ENCODE assay signal across 17 cellular contexts in the genomic region with DNA sequence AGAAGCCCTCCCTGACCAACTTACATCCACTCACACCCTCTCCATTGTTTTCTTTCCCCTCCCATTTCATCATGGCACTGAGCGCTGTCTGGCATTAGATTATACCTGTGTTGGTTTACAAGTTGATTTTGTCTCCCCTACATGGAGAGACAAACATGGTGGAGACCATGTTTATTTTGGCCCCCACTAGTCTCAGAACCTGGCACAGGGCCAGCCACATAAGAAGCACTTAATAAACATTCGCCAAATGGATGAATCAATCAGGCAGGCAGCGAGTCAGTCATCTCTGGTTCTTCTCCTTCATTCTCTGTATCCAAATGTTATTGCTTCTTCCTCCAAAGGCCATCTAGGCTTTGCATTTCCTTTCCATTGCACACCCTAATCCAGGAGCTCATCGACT.
DNase-seq lines count a peak whose midpoint lies in the region; ATAC-seq and FAIRE-seq lines count a peak whose summit lies in the region.
"Had no signal": no experiment of that assay in that cellular context is flagged by ENCODE, and none has a peak within 500 bp of the region (broad histone marks: within the 10 kb centered on the region; RNA-seq: fewer than 3 reads in every experiment).

No MANE protein-coding gene starts in this region.

- no peaks in the 10 kb centered on the region for H3K9me3 ChIP-seq in right cardiac atrium (ENCODE audit: control insufficient read depth, low read length)
- no peaks in the 10 kb centered on the region for H3K9me3 ChIP-seq in small intestine (ENCODE audit: control insufficient read depth, low read depth)
- H3K9me3 ChIP-seq: stomach had no signal

- H3K27ac Mint-ChIP-seq in activated naive CD4-positive, alpha-beta T cell treated with anti-CD3 and anti-CD28 coated beads, Interleukin-2, amount 50 U/mL, for 24 hours = peak overlapping the region; percentile 33
- H3K27ac Mint-ChIP-seq in activated naive CD4-positive, alpha-beta T cell treated with anti-CD3 and anti-CD28 coated beads for 36 hours = no peak overlapping the region
- peak overlapping the region; percentile 80 for H3K27ac Mint-ChIP-seq in stimulated activated effector memory CD8-positive, alpha-beta T cell treated with anti-CD3 and anti-CD28 coated beads, Interleukin-12 subunit alpha, Interleukin-12 subunit beta, amount 100 ng/mL, for 72 hours
- H3K27ac Mint-ChIP-seq: endodermal cell, progenitor cell of endocrine pancreas had no signal

- no peaks in the 10 kb centered on the region for H3K27me3 Mint-ChIP-seq in activated naive CD4-positive, alpha-beta T cell treated with anti-CD3 and anti-CD28 coated beads, Interleukin-2, amount 50 U/mL, for 24 hours
- H3K27me3 Mint-ChIP-seq in activated naive CD4-positive, alpha-beta T cell treated with anti-CD3 and anti-CD28 coated beads for 36 hours (ENCODE audit: low read depth) = no peaks in the 10 kb centered on the region

- H3K4me1 Mint-ChIP-seq in activated naive CD4-positive, alpha-beta T cell treated with anti-CD3 and anti-CD28 coated beads, Interleukin-2, amount 50 U/mL, for 24 hours = peaks cover 42% of the 10 kb centered on the region
- peaks cover 26% of the 10 kb centered on the region for H3K4me1 Mint-ChIP-seq in activated naive CD4-positive, alpha-beta T cell treated with anti-CD3 and anti-CD28 coated beads for 36 hours (ENCODE audit: low read depth)
- peaks cover 53% of the 10 kb centered on the region for H3K4me1 Mint-ChIP-seq in stimulated activated effector memory CD8-positive, alpha-beta T cell treated with anti-CD3 and anti-CD28 coated beads, Interleukin-12 subunit alpha, Interleukin-12 subunit beta, amount 100 ng/mL, for 72 hours
- H3K4me1 Mint-ChIP-seq: endodermal cell had no signal

- no peak for FAIRE-seq in small intestine (lab: Jason Lieb, UNC)

- H3K36me3 Mint-ChIP-seq in activated naive CD4-positive, alpha-beta T cell treated with anti-CD3 and anti-CD28 coated beads, Interleukin-2, amount 50 U/mL, for 24 hours = no peaks in the 10 kb centered on the region
- H3K36me3 Mint-ChIP-seq in activated naive CD4-positive, alpha-beta T cell treated with anti-CD3 and anti-CD28 coated beads for 36 hours (ENCODE audit: low read depth) = no peaks in the 10 kb centered on the region
- no peaks in the 10 kb centered on the region for H3K36me3 Mint-ChIP-seq in stimulated activated effector memory CD8-positive, alpha-beta T cell treated with anti-CD3 and anti-CD28 coated beads, Interleukin-12 subunit alpha, Interleukin-12 subunit beta, amount 100 ng/mL, for 72 hours

- no peak for DNase-seq in activated naive CD4-positive, alpha-beta T cell treated with anti-CD3 and anti-CD28 coated beads for 36 hours
- peak; percentile 16 for DNase-seq in NCI-H69 (lab: John Stamatoyannopoulos, UW)
- no peak for DNase-seq in right cardiac atrium
- no peak for DNase-seq in stimulated activated effector memory CD8-positive, alpha-beta T cell treated with anti-CD3 and anti-CD28 coated beads, Interleukin-12 subunit alpha, Interleukin-12 subunit beta, amount 100 ng/mL, for 72 hours (ENCODE audit: low spot score in 2 of 2)
- DNase-seq in NCI-H2196 treated with DMSO at 0.1 percent for 48 hours (lab: John Stamatoyannopoulos, UW; ENCODE audit: unreplicated experiment) = no peak
- DNase-seq in small intestine = no peak
- DNase-seq in NCI-H1694 treated with DMSO at 0.1 percent for 48 hours (lab: John Stamatoyannopoulos, UW) = no peak
- DNase-seq: activated CD4-positive, alpha-beta T cell treated with anti-CD3 and anti-CD28 coated beads, Interleukin-2, amount 50 U/mL, for 4 hours; activated T-cell treated with anti-CD3 and anti-CD28 coated beads, Interleukin-2, amount 50 U/mL, for 1 hour; endodermal cell; MM.1S; NCI-H1930; NCI-H524 treated with DMSO at 0.1 percent for 48 hours; stomach had no signal

- H3K4me3 Mint-ChIP-seq in activated naive CD4-positive, alpha-beta T cell treated with anti-CD3 and anti-CD28 coated beads, Interleukin-2, amount 50 U/mL, for 24 hours = no peak overlapping the region
- H3K4me3 Mint-ChIP-seq in activated naive CD4-positive, alpha-beta T cell treated with anti-CD3 and anti-CD28 coated beads for 36 hours = no peak overlapping the region
- peak overlapping the region; percentile 24 for H3K4me3 Mint-ChIP-seq in stimulated activated effector memory CD8-positive, alpha-beta T cell treated with anti-CD3 and anti-CD28 coated beads, Interleukin-12 subunit alpha, Interleukin-12 subunit beta, amount 100 ng/mL, for 72 hours
- H3K4me3 Mint-ChIP-seq: endodermal cell had no signal

- intact Hi-C loops in activated naive CD4-positive, alpha-beta T cell treated with anti-CD3 and anti-CD28 coated beads for 36 hours (cut with micrococcal nuclease) = loop anchor here (10.0 kb wide), 1 partner anchor 178 kb away; a partner anchor contains a TSS
- intact Hi-C loops in right cardiac atrium (cut with DNase I) = no loop called here

- H3K36me3 ChIP-seq in small intestine (ENCODE audit: control insufficient read depth in 2 of 2, insufficient read depth in 2 of 2, low read length in 2 of 2) = no peaks in the 10 kb centered on the region
- H3K36me3 ChIP-seq: stomach had no signal

- H3K9me3 Mint-ChIP-seq in activated naive CD4-positive, alpha-beta T cell treated with anti-CD3 and anti-CD28 coated beads, Interleukin-2, amount 50 U/mL, for 24 hours = no peaks in the 10 kb centered on the region
- H3K9me3 Mint-ChIP-seq in activated naive CD4-positive, alpha-beta T cell treated with anti-CD3 and anti-CD28 coated beads for 36 hours = no peaks in the 10 kb centered on the region
- H3K9me3 Mint-ChIP-seq in stimulated activated effector memory CD8-positive, alpha-beta T cell treated with anti-CD3 and anti-CD28 coated beads, Interleukin-12 subunit alpha, Interleukin-12 subunit beta, amount 100 ng/mL, for 72 hours = no peaks in the 10 kb centered on the region
- H3K9me3 Mint-ChIP-seq: endodermal cell had no signal

- H3K27ac ChIP-seq in right cardiac atrium (ENCODE audit: low read length) (peak overlapping the region; percentile 4), small intestine (ENCODE audit: low read depth in 1 of 2, low read length in 1 of 2) (no peak overlapping the region)
- H3K27ac ChIP-seq: stomach had no signal

- 84% methylated on average over 4 of the region's 4 CpGs for WGBS in right cardiac atrium
- 86 to 93% (median 89%) methylated on average over 4 of the region's 4 CpGs for WGBS in small intestine, 3 donors

- no peak for ATAC-seq in right cardiac atrium
- ATAC-seq in stimulated activated effector memory CD8-positive, alpha-beta T cell treated with anti-CD3 and anti-CD28 coated beads, Interleukin-12 subunit alpha, Interleukin-12 subunit beta, amount 100 ng/mL, for 72 hours = no peak
- ATAC-seq: Panc1 had no signal

- CTCF ChIA-PET in activated naive CD4-positive, alpha-beta T cell treated with anti-CD3 and anti-CD28 coated beads for 36 hours (lab: Charles Lee) = no interaction called here

- H3K27me3 ChIP-seq in right cardiac atrium (ENCODE audit: control insufficient read depth, insufficient read depth) = no peaks in the 10 kb centered on the region
- H3K27me3 ChIP-seq in small intestine (ENCODE audit: control insufficient read depth in 2 of 2, insufficient read depth in 2 of 2, low read length in 2 of 2) = no peaks in the 10 kb centered on the region
- H3K27me3 ChIP-seq: stomach had no signal

- peaks cover 8% of the 10 kb centered on the region for H3K4me1 ChIP-seq in right cardiac atrium (ENCODE audit: control insufficient read depth, insufficient read depth, low read length)
- H3K4me1 ChIP-seq in small intestine (ENCODE audit: control insufficient read depth in 2 of 2, insufficient read depth in 1 of 2, low read depth in 1 of 2, low read length in 1 of 2) = no peaks in the 10 kb centered on the region

- H3K4me3 ChIP-seq in right cardiac atrium (ENCODE audit: low read length) = no peak overlapping the region
- H3K4me3 ChIP-seq in small intestine (ENCODE audit: low read depth in 1 of 2, low read length in 2 of 2) = no peak overlapping the region
- H3K4me3 ChIP-seq: stomach had no signal
